Comparison of ENCODE assay signal across 19 cellular contexts in genomic region chr1:157880621-157881020, GRCh38. TPM values are rescaled to one million over a fixed set of nuclear protein-coding genes. Genes with fewer than 3 reads are reported as not detected.
"Had no signal": no experiment of that assay in that cellular context is flagged by ENCODE, and none has a peak within 500 bp of the region (broad histone marks: within the 10 kb centered on the region; RNA-seq: fewer than 3 reads in every experiment).

No MANE protein-coding gene starts in this region.

- H3K27ac ChIP-seq: cardiac muscle cell, hepatocyte, left lung, suprapubic skin had no signal

- H3K9me3 ChIP-seq: left lung, suprapubic skin had no signal

- H3K4me3 ChIP-seq: cardiac muscle cell, hepatocyte, left lung, suprapubic skin had no signal

- H3K79me2 ChIP-seq: hepatocyte had no signal

- H3K4me1 ChIP-seq: left lung, suprapubic skin had no signal

- DNase-seq: activated CD4-positive, CD25-positive, alpha-beta regulatory T cell treated with anti-CD3 and anti-CD28 coated beads, Interleukin-2, amount 50 U/mL, for 72 hours; activated naive CD4-positive, alpha-beta T cell treated with Interleukin-2 at 50 U/mL for 16 hours; endodermal cell; erythroblast; left lung; mesenchymal stem cell; occipital lobe; right cardiac atrium; small intestine; SW 1271 had no signal

- H3K27me3 ChIP-seq: cardiac muscle cell, hepatocyte, left lung, suprapubic skin had no signal

- H3K4me2 ChIP-seq: hepatocyte had no signal

- H3K36me3 ChIP-seq: cardiac muscle cell, left lung, suprapubic skin had no signal

RNA-seq across cellular contexts. Expression of gene CD5L, which starts 39.0 kb away (rescaled TPM):
- total RNA-seq: activated T-helper 17 cell treated with anti-CD3 and anti-CD28 coated beads, Interleukin-2, amount 50 U/mL, for 72 hours; astrocyte; cardiac muscle cell; dermis microvascular lymphatic vessel endothelial cell; endodermal cell; glomerular endothelial cell; hepatocyte; natural killer cell treated with Interleukin-12 subunit alpha and Interleukin-12 subunit beta and Interleukin-15 and Interleukin-18, amount 100 ng/mL, for 72 hours; progenitor cell of endocrine pancreas; suprapubic skin had no signal
